ENCODE assay signal across 8 cellular contexts in genomic region chr12:57239587-57240068, GRCh38. TPM values are rescaled to one million over a fixed set of nuclear protein-coding genes. Genes with fewer than 3 reads are reported as not detected.
DNase-seq lines count a peak whose midpoint lies in the region; ATAC-seq and TF ChIP-seq lines count a peak whose summit lies in the region.

No MANE protein-coding gene starts in this region.

- H3K27ac ChIP-seq in esophagus squamous epithelium (peak overlapping the region in 2 of 4 donors; percentile 3 to 17), skin epidermis (peak overlapping the region in 5 of 21 experiments; percentile 9 to 64 (median 55))

- POLR2A ChIA-PET in HEK293T (lab: Yijun Ruan, JAX) = interaction anchor here (0.6 to 7.0 kb wide), 5 partner anchors 9 to 216 kb away, joined by 3 to 80 read pairs (median 6); partner anchors contain the start of genes INHBE and SHMT2

- peak overlapping the region; percentile 95 for H3K4me3 Mint-ChIP-seq in activated naive CD4-positive, alpha-beta T cell treated with anti-CD3 and anti-CD28 coated beads, Interleukin-2, amount 10 ng/mL, durations not matched to agents 7 days and 5 days

- H3K36me3 ChIP-seq in esophagus squamous epithelium = peaks cover 0 to 3% (median 0%) of the 10 kb centered on the region in 3 donors

- DNase-seq in activated naive CD4-positive, alpha-beta T cell treated with anti-CD3 and anti-CD28 coated beads, Interleukin-2, amount 10 ng/mL, durations not matched to agents 7 days and 5 days = no peak
- no peak for DNase-seq in activated naive CD4-positive, alpha-beta T cell treated with Interleukin-2 at 50 U/mL for 16 hours
- DNase-seq in esophagus squamous epithelium (lab: John Stamatoyannopoulos, UW) = no peak
- no peak for DNase-seq in HEK293T (ENCODE audit: extremely low spot score)

- intact Hi-C loops in esophagus squamous epithelium (cut with DNase I) = no loop called here

- no peaks in the 10 kb centered on the region for H3K9me3 Mint-ChIP-seq in activated naive CD4-positive, alpha-beta T cell treated with anti-CD3 and anti-CD28 coated beads, Interleukin-2, amount 10 ng/mL, durations not matched to agents 7 days and 5 days

- peaks cover 14 to 98% (median 39%) of the 10 kb centered on the region in 4 donors for H3K27me3 ChIP-seq in esophagus squamous epithelium

- peaks cover 82 to 96% (median 88%) of the 10 kb centered on the region in 3 donors for H3K4me1 ChIP-seq in esophagus squamous epithelium

- H3K4me3 ChIP-seq in esophagus squamous epithelium (peak overlapping the region; percentile 31 to 68 (median 46)), skin epidermis (peak overlapping the region; percentile 28 to 54 (median 39))

- peaks cover 12% of the 10 kb centered on the region for H3K36me3 Mint-ChIP-seq in activated naive CD4-positive, alpha-beta T cell treated with anti-CD3 and anti-CD28 coated beads, Interleukin-2, amount 10 ng/mL, durations not matched to agents 7 days and 5 days

- peak overlapping the region; percentile 38 for H3K27ac Mint-ChIP-seq in activated naive CD4-positive, alpha-beta T cell treated with anti-CD3 and anti-CD28 coated beads, Interleukin-2, amount 10 ng/mL, durations not matched to agents 7 days and 5 days

- TF ChIP-seq POLR2A in Raji (IDR thresholded peaks at IDR 0.05; ENCODE audit: insufficient read depth, low read depth, low read length) (peak; percentile 35; the same call in 1 of the 2 replicates), esophagus squamous epithelium (IDR thresholded peaks at IDR 0.05) (no peak)

- CTCF ChIA-PET in activated naive CD4-positive, alpha-beta T cell treated with anti-CD3 and anti-CD28 coated beads, Interleukin-2, amount 10 ng/mL, durations not matched to agents 7 days and 5 days (lab: Charles Lee) = interaction anchor here (0.8 to 11.9 kb wide), 9 partner anchors 11 to 218 kb away, joined by 3 to 318 read pairs (median 3); partner anchors contain the start of genes NXPH4, SHMT2 and STAC3
- CTCF ChIA-PET in HEK293T (lab: Yijun Ruan, JAX) = interaction anchor here (0.8 to 10.1 kb wide), 8 partner anchors 10 to 216 kb away, joined by 3 to 121 read pairs (median 6); partner anchors contain the start of genes SHMT2 and STAC3

- no peak for ATAC-seq in HG03039 (IDR thresholded peaks at IDR 0.05; ENCODE audit: unreplicated experiment)
- no peak for ATAC-seq in HG03460 (IDR thresholded peaks at IDR 0.05; ENCODE audit: unreplicated experiment)

- WGBS in esophagus squamous epithelium, 2 donors = 1 to 9% methylated on average over 10 to 11 of the region's 15 CpGs

- H3K9me3 ChIP-seq in esophagus squamous epithelium = no peaks in the 10 kb centered on the region

- TF ChIP-seq CTCF in esophagus squamous epithelium (IDR thresholded peaks at IDR 0.05) = no peak

- peaks cover 95% of the 10 kb centered on the region for H3K27me3 Mint-ChIP-seq in activated naive CD4-positive, alpha-beta T cell treated with anti-CD3 and anti-CD28 coated beads, Interleukin-2, amount 10 ng/mL, durations not matched to agents 7 days and 5 days

- peaks cover 83% of the 10 kb centered on the region for H3K4me1 Mint-ChIP-seq in activated naive CD4-positive, alpha-beta T cell treated with anti-CD3 and anti-CD28 coated beads, Interleukin-2, amount 10 ng/mL, durations not matched to agents 7 days and 5 days

TF ChIP-seq in HEK293T, 16 proteins besides CTCF, POLR2A, EP300 and RAD21:
- TF ChIP-seq FOXA1 (IDR thresholded peaks at IDR 0.05) (no peak), CTBP1 (IDR thresholded peaks at IDR 0.05; ENCODE audit: borderline replicate concordance) (no peak), ZNF384 (IDR thresholded peaks at IDR 0.05) (no peak), BHLHE40 (IDR thresholded peaks at IDR 0.05; ENCODE audit: borderline replicate concordance) (no peak), TARDBP (IDR thresholded peaks at IDR 0.05) (no peak), SP1 (IDR thresholded peaks at IDR 0.05) (no peak), LEF1 (IDR thresholded peaks at IDR 0.05; ENCODE audit: borderline replicate concordance) (no peak), SUZ12 (IDR thresholded peaks at IDR 0.05) (no peak), HDGF (IDR thresholded peaks at IDR 0.05; ENCODE audit: borderline replicate concordance) (no peak), ARNT (IDR thresholded peaks at IDR 0.05) (no peak), FOXK2 (IDR thresholded peaks at IDR 0.05) (no peak), ELF4 (IDR thresholded peaks at IDR 0.05) (no peak), NFRKB (IDR thresholded peaks at IDR 0.05) (no peak), FOXM1 (IDR thresholded peaks at IDR 0.05; ENCODE audit: borderline replicate concordance) (no peak), L3MBTL2 (conservative IDR thresholded peaks at IDR 0.05) (no peak)
- TF ChIP-seq, protein P1, sequence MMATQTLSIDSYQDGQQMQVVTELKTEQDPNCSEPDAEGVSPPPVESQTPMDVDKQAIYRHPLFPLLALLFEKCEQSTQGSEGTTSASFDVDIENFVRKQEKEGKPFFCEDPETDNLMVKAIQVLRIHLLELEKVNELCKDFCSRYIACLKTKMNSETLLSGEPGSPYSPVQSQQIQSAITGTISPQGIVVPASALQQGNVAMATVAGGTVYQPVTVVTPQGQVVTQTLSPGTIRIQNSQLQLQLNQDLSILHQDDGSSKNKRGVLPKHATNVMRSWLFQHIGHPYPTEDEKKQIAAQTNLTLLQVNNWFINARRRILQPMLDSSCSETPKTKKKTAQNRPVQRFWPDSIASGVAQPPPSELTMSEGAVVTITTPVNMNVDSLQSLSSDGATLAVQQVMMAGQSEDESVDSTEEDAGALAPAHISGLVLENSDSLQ (IDR thresholded peaks at IDR 0.05) = no peak

RNA-seq across cellular contexts. Expression of gene SHMT2, which starts 10.1 kb away (rescaled TPM):
- 100 to 1,000 TPM in 1 of 4 donors, 10 to 100 TPM in 3; 56.1 to 104 (median 76.6) TPM for total RNA-seq in esophagus squamous epithelium

RNA-seq across cellular contexts. Expression of gene STAC3, which starts 11.4 kb away (rescaled TPM):
- under 1 TPM; 0.29 to 0.95 (median 0.47) TPM for total RNA-seq in esophagus squamous epithelium

RNA-seq across cellular contexts. Expression of gene NXPH4, which starts 23.0 kb away (rescaled TPM):
- 1 to 10 TPM in 2 of 4 donors, under 1 TPM in 2; 0.21 to 5.0 (median 2.5) TPM for total RNA-seq in esophagus squamous epithelium
